ENCODE assay signal across 1 cellular context in the genomic region with DNA sequence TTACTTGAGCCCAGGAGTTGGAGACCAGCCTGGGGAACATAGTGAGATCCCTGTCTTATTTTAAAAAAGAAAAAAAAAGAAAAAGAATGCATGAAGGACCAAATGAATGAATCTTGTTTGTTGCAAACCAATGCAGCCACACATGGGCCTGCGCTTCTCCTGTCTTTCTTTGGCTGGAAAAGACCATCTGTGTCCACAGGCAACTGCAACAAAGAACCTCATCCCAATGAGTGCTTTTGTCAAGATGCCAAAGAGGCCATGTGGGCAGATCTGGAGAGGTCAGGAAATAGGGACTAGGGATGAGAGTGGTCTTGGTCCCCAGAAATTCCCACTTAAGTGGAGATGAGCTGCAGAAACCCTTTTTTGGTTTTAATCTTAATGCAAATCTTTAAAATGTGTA.
TF ChIP-seq lines count a peak whose summit lies in the region.

No MANE protein-coding gene starts in this region.

TF ChIP-seq in WTC11, 78 proteins besides CTCF, POLR2A, EP300 and RAD21 (continued from another document):
- TF ChIP-seq, protein P1, sequence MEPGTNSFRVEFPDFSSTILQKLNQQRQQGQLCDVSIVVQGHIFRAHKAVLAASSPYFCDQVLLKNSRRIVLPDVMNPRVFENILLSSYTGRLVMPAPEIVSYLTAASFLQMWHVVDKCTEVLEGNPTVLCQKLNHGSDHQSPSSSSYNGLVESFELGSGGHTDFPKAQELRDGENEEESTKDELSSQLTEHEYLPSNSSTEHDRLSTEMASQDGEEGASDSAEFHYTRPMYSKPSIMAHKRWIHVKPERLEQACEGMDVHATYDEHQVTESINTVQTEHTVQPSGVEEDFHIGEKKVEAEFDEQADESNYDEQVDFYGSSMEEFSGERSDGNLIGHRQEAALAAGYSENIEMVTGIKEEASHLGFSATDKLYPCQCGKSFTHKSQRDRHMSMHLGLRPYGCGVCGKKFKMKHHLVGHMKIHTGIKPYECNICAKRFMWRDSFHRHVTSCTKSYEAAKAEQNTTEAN (CRISPR knock-in tag; IDR thresholded peaks at IDR 0.05): no peak
- TF ChIP-seq, protein P2, sequence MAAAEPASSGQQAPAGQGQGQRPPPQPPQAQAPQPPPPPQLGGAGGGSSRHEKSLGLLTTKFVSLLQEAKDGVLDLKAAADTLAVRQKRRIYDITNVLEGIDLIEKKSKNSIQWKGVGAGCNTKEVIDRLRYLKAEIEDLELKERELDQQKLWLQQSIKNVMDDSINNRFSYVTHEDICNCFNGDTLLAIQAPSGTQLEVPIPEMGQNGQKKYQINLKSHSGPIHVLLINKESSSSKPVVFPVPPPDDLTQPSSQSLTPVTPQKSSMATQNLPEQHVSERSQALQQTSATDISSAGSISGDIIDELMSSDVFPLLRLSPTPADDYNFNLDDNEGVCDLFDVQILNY (CRISPR knock-in tag; IDR thresholded peaks at IDR 0.05): no peak
- TF ChIP-seq, protein P3, sequence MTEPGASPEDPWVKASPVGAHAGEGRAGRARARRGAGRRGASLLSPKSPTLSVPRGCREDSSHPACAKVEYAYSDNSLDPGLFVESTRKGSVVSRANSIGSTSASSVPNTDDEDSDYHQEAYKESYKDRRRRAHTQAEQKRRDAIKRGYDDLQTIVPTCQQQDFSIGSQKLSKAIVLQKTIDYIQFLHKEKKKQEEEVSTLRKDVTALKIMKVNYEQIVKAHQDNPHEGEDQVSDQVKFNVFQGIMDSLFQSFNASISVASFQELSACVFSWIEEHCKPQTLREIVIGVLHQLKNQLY (CRISPR knock-in tag; IDR thresholded peaks at IDR 0.05): no peak
- no peak for TF ChIP-seq NFYB (CRISPR knock-in tag; conservative IDR thresholded peaks at IDR 0.05; ENCODE audit: low read depth)
